ENCODE assay signal across 28 cellular contexts in genomic region chr15:74525328-74525727, GRCh38. TPM values are rescaled to one million over a fixed set of nuclear protein-coding genes. Genes with fewer than 3 reads are reported as not detected.
A peak's percentile ranks its signal among the peaks of the same experiment; 100 is the strongest.
DNase-seq lines count a peak whose midpoint lies in the region; ATAC-seq and TF ChIP-seq lines count a peak whose summit lies in the region.
"Had no signal": no experiment of that assay in that cellular context is flagged by ENCODE, and none has a peak within 500 bp of the region (broad histone marks: within the 10 kb centered on the region; RNA-seq: fewer than 3 reads in every experiment).

No MANE protein-coding gene starts in this region.

- H3K4me3 Mint-ChIP-seq in endothelial cell (ENCODE audit: unreplicated experiment): no peak overlapping the region
- H3K4me3 Mint-ChIP-seq: activated CD8-positive, alpha-beta T cell treated with anti-CD3 and anti-CD28 coated beads for 36 hours; activated T-helper 1 cell treated with anti-CD3 and anti-CD28 coated beads, Interleukin-12 subunit alpha, Interleukin-12 subunit beta, Interleukin-2, Interleukin-4 antibody, amounts not matched to agents 30 ng/mL and 10 ng/mL and 1 ng/mL, durations not matched to agents 14 hours and 24 hours and 36 hours; IgD-negative memory B cell; memory B cell had no signal

- H3K9me3 ChIP-seq in RWPE2 (ENCODE audit: severe bottlenecking) (no peaks in the 10 kb centered on the region), mucosa of stomach (ENCODE audit: control insufficient read depth, low read length) (no peaks in the 10 kb centered on the region)
- H3K9me3 ChIP-seq: Caco-2, suprapubic skin had no signal

- H3K36me3 ChIP-seq in H7 (replicated peaks; ENCODE audit: control insufficient read depth, insufficient read depth, low read length) (no peaks in the 10 kb centered on the region), RWPE2 (ENCODE audit: low read depth) (no peaks in the 10 kb centered on the region), mucosa of stomach (ENCODE audit: control insufficient read depth, insufficient read depth, low read length) (no peaks in the 10 kb centered on the region), brain microvascular endothelial cell (replicated peaks) (no peaks in the 10 kb centered on the region)
- H3K36me3 ChIP-seq: suprapubic skin had no signal

- H3K9ac ChIP-seq in mucosa of stomach (ENCODE audit: low read length): no peak overlapping the region

- H3K4me1 ChIP-seq in RWPE2 (ENCODE audit: insufficient read depth, poor library complexity, severe bottlenecking) (peaks cover 42% of the 10 kb centered on the region), mucosa of stomach (ENCODE audit: control insufficient read depth, insufficient read depth, low read length) (peaks cover 12% of the 10 kb centered on the region)

- H3K27ac ChIP-seq in RWPE2 (ENCODE audit: poor library complexity, severe bottlenecking) (peak overlapping the region; percentile 65), brain microvascular endothelial cell (no peak overlapping the region)
- H3K27ac ChIP-seq: C4-2B, dorsolateral prefrontal cortex, skin epidermis, suprapubic skin had no signal

- ATAC-seq in RWPE2 (ENCODE audit: low read depth) (no peak), GM21526 (IDR thresholded peaks at IDR 0.05; ENCODE audit: low FRiP score, unreplicated experiment) (no peak)
- ATAC-seq: activated CD8-positive, alpha-beta T cell treated with anti-CD3 and anti-CD28 coated beads for 36 hours; left colon had no signal

- TF ChIP-seq CTCF in RWPE2 (IDR thresholded peaks at IDR 0.05; ENCODE audit: poor library complexity, severe bottlenecking) (no peak), endothelial cell (IDR thresholded peaks at IDR 0.05; ENCODE audit: unreplicated experiment) (no peak), GM10248 (IDR thresholded peaks at IDR 0.05; ENCODE audit: control extremely low read depth, extremely low read depth, low read depth, missing control alignments) (no peak), brain microvascular endothelial cell (IDR thresholded peaks at IDR 0.05; ENCODE audit: low read depth, low read length, missing control alignments) (no peak)

- H3K36me3 Mint-ChIP-seq in endothelial cell (ENCODE audit: low read depth, unreplicated experiment): no peaks in the 10 kb centered on the region
- H3K36me3 Mint-ChIP-seq: IgD-negative memory B cell, memory B cell had no signal

- H3K9me3 Mint-ChIP-seq in endothelial cell (ENCODE audit: unreplicated experiment): no peaks in the 10 kb centered on the region
- H3K9me3 Mint-ChIP-seq: activated CD8-positive, alpha-beta T cell treated with anti-CD3 and anti-CD28 coated beads for 36 hours; activated T-helper 1 cell treated with anti-CD3 and anti-CD28 coated beads, Interleukin-12 subunit alpha, Interleukin-12 subunit beta, Interleukin-2, Interleukin-4 antibody, amounts not matched to agents 30 ng/mL and 10 ng/mL and 1 ng/mL, durations not matched to agents 14 hours and 24 hours and 36 hours; IgD-negative memory B cell; memory B cell had no signal

- H3K4me1 Mint-ChIP-seq in endothelial cell (ENCODE audit: unreplicated experiment): peaks cover 19% of the 10 kb centered on the region
- H3K4me1 Mint-ChIP-seq: IgD-negative memory B cell, memory B cell had no signal

- in situ Hi-C loops in brain microvascular endothelial cell (cut with HindIII; ENCODE audit: low pct_ligation_motif_present, low sequenced_read_pairs): no loop called here

- H3K4me3 ChIP-seq in H7 (ENCODE audit: insufficient read depth, low read depth, low read length) (no peak overlapping the region), RWPE2 (ENCODE audit: severe bottlenecking) (no peak overlapping the region), mucosa of stomach (ENCODE audit: low read length) (peak overlapping the region; percentile 25), brain microvascular endothelial cell (ENCODE audit: low read depth, low read length) (no peak overlapping the region)
- H3K4me3 ChIP-seq: dorsolateral prefrontal cortex, skin epidermis, suprapubic skin had no signal

- H3K27me3 ChIP-seq in H7 (ENCODE audit: control insufficient read depth, insufficient read depth, low read length) (no peaks in the 10 kb centered on the region), RWPE2 (ENCODE audit: insufficient read depth, poor library complexity, severe bottlenecking) (no peaks in the 10 kb centered on the region), mucosa of stomach (ENCODE audit: control insufficient read depth, insufficient read depth, low read length) (no peaks in the 10 kb centered on the region), brain microvascular endothelial cell (replicated peaks) (no peaks in the 10 kb centered on the region)
- H3K27me3 ChIP-seq: dorsolateral prefrontal cortex, suprapubic skin had no signal

- peak; percentile 11 for DNase-seq in H7
- DNase-seq in RWPE2 (ENCODE audit: low spot score): no peak
- DNase-seq in endothelial cell (ENCODE audit: low spot score): no peak
- no peak for DNase-seq in NCI-H2029 treated with DMSO at 0.1 percent for 48 hours (lab: John Stamatoyannopoulos, UW)
- no peak for DNase-seq in GM10248 (ENCODE audit: extremely low spot score)
- DNase-seq in brain microvascular endothelial cell: no peak
- DNase-seq: activated CD8-positive, alpha-beta memory T cell treated with anti-CD3 and anti-CD28 coated beads, Interleukin-2, amount 50 U/mL, for 48 hours; activated CD8-positive, alpha-beta T cell treated with anti-CD3 and anti-CD28 coated beads for 36 hours; activated naive CD4-positive, alpha-beta T cell treated with Interleukin-2 at 50 U/mL for 16 hours; Caco-2; cerebellar nuclear complex; DMS79 treated with DMSO at 0.1 percent for 48 hours; dorsolateral prefrontal cortex; hypothalamus; left colon; NCI-H1092 treated with DMSO at 0.1 percent for 48 hours; NCI-H187; NCI-H526 treated with DMSO at 0.1 percent for 48 hours; SHP77; stimulated activated naive CD4-positive, alpha-beta T cell had no signal

- peak overlapping the region; percentile 89 for H3K27ac Mint-ChIP-seq in endothelial cell (ENCODE audit: unreplicated experiment)
- H3K27ac Mint-ChIP-seq: activated CD8-positive, alpha-beta T cell treated with anti-CD3 and anti-CD28 coated beads for 36 hours; activated T-helper 1 cell treated with anti-CD3 and anti-CD28 coated beads, Interleukin-12 subunit alpha, Interleukin-12 subunit beta, Interleukin-2, Interleukin-4 antibody, amounts not matched to agents 30 ng/mL and 10 ng/mL and 1 ng/mL, durations not matched to agents 14 hours and 24 hours and 36 hours; IgD-negative memory B cell; memory B cell had no signal

- POLR2A ChIA-PET in GM10248 (lab: Yijun Ruan, JAX): no interaction called here

- CTCF ChIA-PET in GM10248 (lab: Yijun Ruan, JAX): no interaction called here

- H3K27me3 Mint-ChIP-seq in endothelial cell (ENCODE audit: unreplicated experiment): no peaks in the 10 kb centered on the region
- H3K27me3 Mint-ChIP-seq: activated CD8-positive, alpha-beta T cell treated with anti-CD3 and anti-CD28 coated beads for 36 hours; IgD-negative memory B cell; memory B cell had no signal

RNA-seq across cellular contexts. Expression of gene ARID3B, which starts 15.7 kb away (rescaled TPM):
- 65.9 and 68.0 TPM in 2 replicates for total RNA-seq in H7 (2014; rRNA removed; shearing (Covaris generic))
- 70.0 TPM for total RNA-seq in endothelial cell (ENCODE audit: unreplicated experiment)
